In the genomic region with DNA sequence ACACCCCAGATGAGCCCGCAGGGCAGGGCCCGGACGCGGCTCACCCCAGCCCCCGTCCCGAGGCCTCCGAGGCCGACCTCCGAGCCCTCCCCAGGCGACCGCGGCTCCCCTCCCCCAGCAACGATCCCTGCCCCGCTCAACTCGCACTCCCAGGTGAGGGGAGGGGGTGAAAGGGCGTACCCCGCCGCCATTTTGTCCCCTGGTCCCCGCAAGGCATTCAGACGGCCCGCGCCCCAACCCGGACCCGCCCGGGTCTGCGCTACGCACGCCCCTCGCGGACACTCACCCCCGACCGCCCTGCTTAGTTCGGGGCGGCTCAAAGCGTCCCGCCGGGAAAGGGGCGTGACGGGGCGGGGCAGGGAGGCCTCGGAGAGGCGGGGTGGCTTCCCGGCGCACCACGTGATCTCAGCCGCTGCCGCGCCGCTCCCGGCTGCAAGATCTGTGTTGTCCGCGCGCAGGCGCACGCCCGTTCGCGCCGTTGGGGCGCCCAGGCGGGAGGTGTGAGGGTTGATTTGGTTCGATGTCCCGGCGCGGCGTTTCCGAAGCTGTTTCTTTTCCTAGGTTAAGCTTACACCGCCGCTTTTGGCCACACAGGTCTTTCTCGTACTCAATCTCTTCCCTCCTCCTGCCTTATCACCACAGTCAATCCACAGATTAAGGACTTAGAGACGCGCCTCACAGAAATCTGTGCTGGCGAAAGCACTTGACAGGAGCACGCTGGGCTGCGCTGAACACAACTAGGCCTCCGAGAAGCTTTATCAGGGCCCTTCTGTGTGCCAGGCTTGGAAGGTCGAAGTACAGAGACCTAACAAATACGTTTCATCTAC, we compare ENCODE assay signal across 1 cellular context.
TF ChIP-seq lines count a peak whose summit lies in the region.

A gene with protein sequence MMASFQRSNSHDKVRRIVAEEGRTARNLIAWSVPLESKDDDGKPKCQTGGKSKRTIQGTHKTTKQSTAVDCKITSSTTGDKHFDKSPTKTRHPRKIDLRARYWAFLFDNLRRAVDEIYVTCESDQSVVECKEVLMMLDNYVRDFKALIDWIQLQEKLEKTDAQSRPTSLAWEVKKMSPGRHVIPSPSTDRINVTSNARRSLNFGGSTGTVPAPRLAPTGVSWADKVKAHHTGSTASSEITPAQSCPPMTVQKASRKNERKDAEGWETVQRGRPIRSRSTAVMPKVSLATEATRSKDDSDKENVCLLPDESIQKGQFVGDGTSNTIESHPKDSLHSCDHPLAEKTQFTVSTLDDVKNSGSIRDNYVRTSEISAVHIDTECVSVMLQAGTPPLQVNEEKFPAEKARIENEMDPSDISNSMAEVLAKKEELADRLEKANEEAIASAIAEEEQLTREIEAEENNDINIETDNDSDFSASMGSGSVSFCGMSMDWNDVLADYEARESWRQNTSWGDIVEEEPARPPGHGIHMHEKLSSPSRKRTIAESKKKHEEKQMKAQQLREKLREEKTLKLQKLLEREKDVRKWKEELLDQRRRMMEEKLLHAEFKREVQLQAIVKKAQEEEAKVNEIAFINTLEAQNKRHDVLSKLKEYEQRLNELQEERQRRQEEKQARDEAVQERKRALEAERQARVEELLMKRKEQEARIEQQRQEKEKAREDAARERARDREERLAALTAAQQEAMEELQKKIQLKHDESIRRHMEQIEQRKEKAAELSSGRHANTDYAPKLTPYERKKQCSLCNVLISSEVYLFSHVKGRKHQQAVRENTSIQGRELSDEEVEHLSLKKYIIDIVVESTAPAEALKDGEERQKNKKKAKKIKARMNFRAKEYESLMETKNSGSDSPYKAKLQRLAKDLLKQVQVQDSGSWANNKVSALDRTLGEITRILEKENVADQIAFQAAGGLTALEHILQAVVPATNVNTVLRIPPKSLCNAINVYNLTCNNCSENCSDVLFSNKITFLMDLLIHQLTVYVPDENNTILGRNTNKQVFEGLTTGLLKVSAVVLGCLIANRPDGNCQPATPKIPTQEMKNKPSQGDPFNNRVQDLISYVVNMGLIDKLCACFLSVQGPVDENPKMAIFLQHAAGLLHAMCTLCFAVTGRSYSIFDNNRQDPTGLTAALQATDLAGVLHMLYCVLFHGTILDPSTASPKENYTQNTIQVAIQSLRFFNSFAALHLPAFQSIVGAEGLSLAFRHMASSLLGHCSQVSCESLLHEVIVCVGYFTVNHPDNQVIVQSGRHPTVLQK (N-terminal part only) (minus strand): TSS at position 328 of the 827 bp plus-strand sequence. CDS start 21,523 bp downstream, outside the sequence.

TF ChIP-seq in HepG2, 621 proteins besides CTCF, POLR2A, EP300 and RAD21 (continued from another document and continues in another):
- peak; percentile 82 for TF ChIP-seq ZNF609 (CRISPR knock-in tag; IDR thresholded peaks at IDR 0.05; ENCODE audit: borderline replicate concordance)
- no peak for TF ChIP-seq BRCA1 (CRISPR knock-in tag; IDR thresholded peaks at IDR 0.05)
- peak; percentile 98 for TF ChIP-seq ATF5 (CRISPR knock-in tag; IDR thresholded peaks at IDR 0.05; ENCODE audit: low read depth)
- TF ChIP-seq, protein P1, sequence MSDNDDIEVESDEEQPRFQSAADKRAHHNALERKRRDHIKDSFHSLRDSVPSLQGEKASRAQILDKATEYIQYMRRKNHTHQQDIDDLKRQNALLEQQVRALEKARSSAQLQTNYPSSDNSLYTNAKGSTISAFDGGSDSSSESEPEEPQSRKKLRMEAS (IDR thresholded peaks at IDR 0.05): peak; percentile 99
- TF ChIP-seq ZNF572 (CRISPR knock-in tag; IDR thresholded peaks at IDR 0.05): no peak
- 0 out of 2 replicates have a peak, but pooled peaks have one; percentile 74 for TF ChIP-seq ZNF234 (CRISPR knock-in tag; conservative IDR thresholded peaks at IDR 0.05)
- TF ChIP-seq ATRX (CRISPR knock-in tag; IDR thresholded peaks at IDR 0.05; ENCODE audit: borderline replicate concordance): no peak
- peak; percentile 82 for TF ChIP-seq SALL1 (CRISPR knock-in tag; IDR thresholded peaks at IDR 0.05)
- peak; percentile 44 for TF ChIP-seq HDAC2 (CRISPR knock-in tag; IDR thresholded peaks at IDR 0.05)
- TF ChIP-seq BRD4 (CRISPR knock-in tag; IDR thresholded peaks at IDR 0.05): peak; percentile 36; the same call in 1 of the 2 replicates
- TF ChIP-seq MTERF4 (CRISPR knock-in tag; IDR thresholded peaks at IDR 0.05): peak; percentile 97
- peak; percentile 78; the same call in 1 of the 2 replicates for TF ChIP-seq MTA1 (CRISPR knock-in tag; IDR thresholded peaks at IDR 0.05; ENCODE audit: borderline replicate concordance)
- TF ChIP-seq ZNF337 (CRISPR knock-in tag; IDR thresholded peaks at IDR 0.05; ENCODE audit: borderline replicate concordance, low read depth): no peak; the same call in 1 of the 2 replicates
- no peak for TF ChIP-seq ZNF780A (CRISPR knock-in tag; IDR thresholded peaks at IDR 0.05)
- TF ChIP-seq HOXA7 (CRISPR knock-in tag; IDR thresholded peaks at IDR 0.05): no peak
- peak; percentile 66; the same call in 1 of the 2 replicates for TF ChIP-seq ZNF431 (CRISPR knock-in tag; IDR thresholded peaks at IDR 0.05; ENCODE audit: borderline replicate concordance, low read depth)
- TF ChIP-seq ZNF30 (CRISPR knock-in tag; IDR thresholded peaks at IDR 0.05): no peak
- no peak for TF ChIP-seq SMARCE1 (IDR thresholded peaks at IDR 0.05; ENCODE audit: borderline replicate concordance)
- TF ChIP-seq RFX1 (IDR thresholded peaks at IDR 0.05): no peak
- peak; percentile 43 for TF ChIP-seq ZNF205 (CRISPR knock-in tag; IDR thresholded peaks at IDR 0.05)
- peak; percentile 98 for TF ChIP-seq ATF7-NPFF (CRISPR knock-in tag; IDR thresholded peaks at IDR 0.05; ENCODE audit: low read depth)
- no peak for TF ChIP-seq SETDB1 (CRISPR knock-in tag; IDR thresholded peaks at IDR 0.05; ENCODE audit: borderline replicate concordance)
- TF ChIP-seq PBX3 (CRISPR knock-in tag; IDR thresholded peaks at IDR 0.05; ENCODE audit: borderline replicate concordance): peak; percentile 83; the same call in 1 of the 2 replicates
- TF ChIP-seq ZNF121 (CRISPR knock-in tag; IDR thresholded peaks at IDR 0.05): no peak
- TF ChIP-seq ZNF615 (CRISPR knock-in tag; IDR thresholded peaks at IDR 0.05; ENCODE audit: borderline replicate concordance): peak; percentile 80; the same call in 1 of the 2 replicates
- TF ChIP-seq ZNF414 (CRISPR knock-in tag; IDR thresholded peaks at IDR 0.05): peak; percentile 83; the same call in 1 of the 2 replicates
- TF ChIP-seq SNAI1 (CRISPR knock-in tag; IDR thresholded peaks at IDR 0.05; ENCODE audit: borderline replicate concordance): peak; percentile 96; the same call in 1 of the 2 replicates
- peak; percentile 96 for TF ChIP-seq CCDC6 (CRISPR knock-in tag; IDR thresholded peaks at IDR 0.05)
- TF ChIP-seq POLR2AphosphoS2 (IDR thresholded peaks at IDR 0.05; ENCODE audit: low read depth, low read length): no peak
- no peak for TF ChIP-seq NPAS2 (CRISPR knock-in tag; IDR thresholded peaks at IDR 0.05; ENCODE audit: borderline replicate concordance)
- 0 out of 2 replicates have a peak, but pooled peaks have one; percentile 43 for TF ChIP-seq ZNF629 (CRISPR knock-in tag; conservative IDR thresholded peaks at IDR 0.05)
- no peak; the same call in none of the 2 replicates for TF ChIP-seq KDM4B (CRISPR knock-in tag; IDR thresholded peaks at IDR 0.05)
